ENCODE assay signal across 24 cellular contexts in the genomic region with DNA sequence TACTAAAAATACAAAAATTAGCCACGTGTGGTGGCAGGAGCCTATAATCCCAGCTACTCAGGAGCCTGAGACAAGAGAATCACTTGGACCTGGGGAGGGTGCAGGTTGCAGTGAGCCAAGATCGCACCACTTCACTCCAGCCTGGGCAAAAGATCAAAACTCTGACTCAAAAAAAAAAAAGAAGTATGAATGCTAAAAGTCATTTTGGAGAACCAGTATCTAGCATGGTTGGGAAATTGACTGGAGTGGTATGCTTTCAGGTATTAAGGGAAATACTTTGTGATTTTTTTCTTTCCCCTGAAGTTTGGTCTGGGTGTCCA. TPM values are rescaled to one million over a fixed set of nuclear protein-coding genes. Genes with fewer than 3 reads are reported as not detected.
DNase-seq lines count a peak whose midpoint lies in the region; ATAC-seq and TF ChIP-seq lines count a peak whose summit lies in the region.
"Had no signal": no experiment of that assay in that cellular context is flagged by ENCODE, and none has a peak within 500 bp of the region (broad histone marks: within the 10 kb centered on the region; RNA-seq: fewer than 3 reads in every experiment).

No MANE protein-coding gene starts in this region.

- no peaks in the 10 kb centered on the region for H4K20me1 ChIP-seq in hepatocyte (ENCODE audit: insufficient read depth, poor library complexity, severe bottlenecking)

- peak overlapping the region; percentile 64 for H3K4me2 ChIP-seq in hepatocyte
- H3K4me2 ChIP-seq in neuronal stem cell (ENCODE audit: insufficient read depth, low read length, poor library complexity, severe bottlenecking), result no peak overlapping the region
- H3K4me2 ChIP-seq: BLaER1 had no signal

- H3K9me3 ChIP-seq in hepatocyte (ENCODE audit: low read depth), result no peaks in the 10 kb centered on the region
- H3K9me3 ChIP-seq in thyroid gland, result no peaks in the 10 kb centered on the region
- H3K9me3 ChIP-seq in neuronal stem cell (replicated peaks in 1 of 2; ENCODE audit: control insufficient read depth in 2 of 2, insufficient read depth in 1 of 2, low read depth in 1 of 2, low read length in 2 of 2), result no peaks in the 10 kb centered on the region
- H3K9me3 ChIP-seq: Caco-2, HAP-1 had no signal

- H4K8ac ChIP-seq in neuronal stem cell (ENCODE audit: low read depth, low read length), result no peak overlapping the region

- no peak overlapping the region for H2BK120ac ChIP-seq in neuronal stem cell (ENCODE audit: low read depth, low read length)

- no peak for ATAC-seq in GM21447 (IDR thresholded peaks at IDR 0.05; ENCODE audit: unreplicated experiment)
- no peak for ATAC-seq in activated T-cell treated with anti-CD3 and anti-CD28 coated beads, Interleukin-2, amount 50 U/mL, for 72 hours (replicated peaks in 1 of 2)
- ATAC-seq: GM12878 had no signal

- no peak overlapping the region for H3K27ac Mint-ChIP-seq in activated T-cell treated with anti-CD3 and anti-CD28 coated beads, Interleukin-2, amount 50 U/mL, for 72 hours
- H3K27ac Mint-ChIP-seq: CD4-positive, alpha-beta T cell had no signal

- no peaks in the 10 kb centered on the region for H3K9me3 Mint-ChIP-seq in activated T-cell treated with anti-CD3 and anti-CD28 coated beads, Interleukin-2, amount 50 U/mL, for 72 hours
- H3K9me3 Mint-ChIP-seq: CD4-positive, alpha-beta T cell had no signal

- H2BK12ac ChIP-seq in neuronal stem cell (ENCODE audit: low read length), result no peak overlapping the region

- TF ChIP-seq POLR2A in thyroid gland (IDR thresholded peaks at IDR 0.05), result no peak

- no peak overlapping the region for H2BK5ac ChIP-seq in neuronal stem cell (ENCODE audit: low read length)

- H3K79me1 ChIP-seq in neuronal stem cell (ENCODE audit: low read depth, low read length), result no peaks in the 10 kb centered on the region

- no peak overlapping the region for H2BK15ac ChIP-seq in neuronal stem cell (ENCODE audit: low read length)

- H3K23ac ChIP-seq in neuronal stem cell (ENCODE audit: low read depth, low read length, poor library complexity), result no peak overlapping the region

- H3K18ac ChIP-seq in neuronal stem cell (ENCODE audit: low read length), result no peak overlapping the region

- H4K91ac ChIP-seq in neuronal stem cell (ENCODE audit: low read depth, low read length, poor library complexity), result no peak overlapping the region

- no peak overlapping the region for H3K4me3 Mint-ChIP-seq in activated T-cell treated with anti-CD3 and anti-CD28 coated beads, Interleukin-2, amount 50 U/mL, for 72 hours
- H3K4me3 Mint-ChIP-seq: CD4-positive, alpha-beta T cell had no signal

- peaks cover 2 to 11% of the 10 kb centered on the region in 2 donors for H3K36me3 Mint-ChIP-seq in activated T-cell treated with anti-CD3 and anti-CD28 coated beads, Interleukin-2, amount 50 U/mL, for 72 hours (ENCODE audit: insufficient read depth in 2 of 2)

- DNase-seq in fibroblast of the aortic adventitia (ENCODE audit: low read depth) (peak; percentile 49), hepatocyte (ENCODE audit: low spot score) (no peak), thyroid gland (peak; percentile 39 to 47), neuronal stem cell (ENCODE audit: low spot score) (no peak)
- no peak for DNase-seq in activated T-cell treated with anti-CD3 and anti-CD28 coated beads, Interleukin-2, amount 50 U/mL, for 72 hours
- DNase-seq: ACHN; CD4-positive, alpha-beta T cell; DND-41; Kasumi-1; MM.1S; NCI-H1048; NCI-H1436; NCI-H187 treated with DMSO at 0.1 percent for 48 hours; NCI-H2107; NCI-H446 treated with DMSO at 0.1 percent for 48 hours; NCI-H526 treated with DMSO at 0.1 percent for 48 hours; OCI-M1; SHP77 had no signal

- TF ChIP-seq CTCF in VCaP (conservative IDR thresholded peaks at IDR 0.05) (no peak), fibroblast of the aortic adventitia (IDR thresholded peaks at IDR 0.05; ENCODE audit: insufficient read depth, low read length) (no peak), hepatocyte (IDR thresholded peaks at IDR 0.05; ENCODE audit: poor library complexity) (no peak), thyroid gland (IDR thresholded peaks at IDR 0.05) (no peak)

- no peak overlapping the region for H2AFZ ChIP-seq in hepatocyte
- H2AFZ ChIP-seq in neuronal stem cell (ENCODE audit: low read length), result no peak overlapping the region

- H3K9ac ChIP-seq in neuronal stem cell (ENCODE audit: low read depth, low read length, poor library complexity), result no peak overlapping the region
- H3K9ac ChIP-seq: BLaER1 had no signal

- 61% methylated on average over 2 of the region's 2 CpGs for WGBS in hepatocyte (ENCODE audit: low lambda C conversion rate, missing lambda C conversion rate)
- 19 to 29% methylated on average over 2 of the region's 2 CpGs for WGBS in thyroid gland, 2 donors
- no CpG with 5 or more reads among the region's 2 CpGs for WGBS in neuronal stem cell (ENCODE audit: extremely low coverage in 2 of 2, insufficient read length in 2 of 2, insufficient replicate concordance in 1 of 2), 2 donors

- H3K4me1 Mint-ChIP-seq in activated T-cell treated with anti-CD3 and anti-CD28 coated beads, Interleukin-2, amount 50 U/mL, for 72 hours (ENCODE audit: low read depth), result no peaks in the 10 kb centered on the region

- H3K14ac ChIP-seq in neuronal stem cell (ENCODE audit: low read length), result no peak overlapping the region

- H2AK5ac ChIP-seq in neuronal stem cell (ENCODE audit: low read depth, low read length), result no peak overlapping the region

- H3K79me2 ChIP-seq in hepatocyte, result peaks cover 11% of the 10 kb centered on the region

- H3K4me1 ChIP-seq in hepatocyte (ENCODE audit: insufficient read depth), result peaks cover 13% of the 10 kb centered on the region
- no peaks in the 10 kb centered on the region for H3K4me1 ChIP-seq in thyroid gland
- H3K4me1 ChIP-seq in neuronal stem cell (ENCODE audit: control insufficient read depth in 2 of 2, insufficient read depth in 1 of 2, low read depth in 1 of 2, low read length in 2 of 2), result no peaks in the 10 kb centered on the region
- H3K4me1 ChIP-seq: BLaER1, Caco-2 had no signal

- no peaks in the 10 kb centered on the region for H3K9me2 ChIP-seq in hepatocyte (replicated peaks; ENCODE audit: insufficient read depth)

- intact Hi-C loops in thyroid gland (cut with DNase I), result no loop called here

- no peaks in the 10 kb centered on the region for H3K27me3 Mint-ChIP-seq in activated T-cell treated with anti-CD3 and anti-CD28 coated beads, Interleukin-2, amount 50 U/mL, for 72 hours (ENCODE audit: low read depth)
- H3K27me3 Mint-ChIP-seq: CD4-positive, alpha-beta T cell had no signal

- no peak overlapping the region for H3K4me3 ChIP-seq in fibroblast of the aortic adventitia (ENCODE audit: low read depth, low read length)
- H3K4me3 ChIP-seq in hepatocyte, result no peak overlapping the region
- no peak overlapping the region for H3K4me3 ChIP-seq in thyroid gland (replicated peaks in 1 of 3)
- H3K4me3 ChIP-seq in neuronal stem cell (ENCODE audit: low read length in 2 of 2), result no peak overlapping the region
- H3K4me3 ChIP-seq: BLaER1, GM12878, HAP-1 had no signal

- H3K27me3 ChIP-seq in hepatocyte (no peaks in the 10 kb centered on the region), thyroid gland (no peaks in the 10 kb centered on the region), neuronal stem cell (ENCODE audit: control insufficient read depth in 3 of 3, insufficient read depth in 3 of 3, low read depth in 1 of 3, low read length in 3 of 3) (no peaks in the 10 kb centered on the region)
- H3K27me3 ChIP-seq: BLaER1 had no signal

- H3K36me3 ChIP-seq in hepatocyte (replicated peaks; ENCODE audit: insufficient read depth, low read depth) (no peaks in the 10 kb centered on the region), thyroid gland (no peaks in the 10 kb centered on the region), neuronal stem cell (replicated peaks in 1 of 2; ENCODE audit: control insufficient read depth in 2 of 2, insufficient read depth in 2 of 2, low read length in 2 of 2) (peaks cover 4 to 67% of the 10 kb centered on the region in 2 donors)

- H3K27ac ChIP-seq in VCaP (peak overlapping the region; percentile 1; the same call in 1 of the 2 replicates), hepatocyte (peak overlapping the region; percentile 74), thyroid gland (peak overlapping the region in 1 of 3 donors; percentile 2), neuronal stem cell (replicated peaks; ENCODE audit: low read length) (no peak overlapping the region)
- H3K27ac ChIP-seq: BLaER1 had no signal

- no peak overlapping the region for H3K4ac ChIP-seq in neuronal stem cell (ENCODE audit: low read length)

RNA-seq across cellular contexts. Expression of a gene that starts 30.1 kb away (rescaled TPM):
- 44.1 and 117 TPM in 2 replicates for total RNA-seq in fibroblast of the aortic adventitia (ENCODE audit: low replicate concordance)
- total RNA-seq in hepatocyte, result 107 and 110 TPM in 2 replicates
- polyA plus RNA-seq in hepatocyte, result 126 and 130 TPM in 2 replicates
- 100 to 1,000 TPM in 1 of 4 donors, 10 to 100 TPM in 3; 62.2 to 133 (median 77.9) TPM for total RNA-seq in thyroid gland
- 46.7 TPM for polyA plus RNA-seq in neuronal stem cell (2013, experiment 1 of 2)
- polyA plus RNA-seq in neuronal stem cell (2013, experiment 2 of 2), result 47.4 TPM
- total RNA-seq in activated T-cell treated with anti-CD3 and anti-CD28 coated beads, Interleukin-2, amount 50 U/mL, for 72 hours, result 10 to 100 TPM; 83.5 to 86.2 TPM

RNA-seq across cellular contexts. Expression of a gene that starts 33.3 kb away (rescaled TPM):
- 20.6 and 45.6 TPM in 2 replicates for total RNA-seq in fibroblast of the aortic adventitia (ENCODE audit: low replicate concordance)
- total RNA-seq in hepatocyte, result 33.6 and 37.2 TPM in 2 replicates
- 7.0 and 9.8 TPM in 2 replicates for polyA plus RNA-seq in hepatocyte
- 100 to 1,000 TPM in 1 of 4 donors, 10 to 100 TPM in 3; 31.1 to 112 (median 53.7) TPM for total RNA-seq in thyroid gland
- polyA plus RNA-seq in neuronal stem cell (2013, experiment 1 of 2), result 24.3 TPM
- polyA plus RNA-seq in neuronal stem cell (2013, experiment 2 of 2), result 26.3 TPM
- 10 to 100 TPM; 66.6 to 78.7 TPM for total RNA-seq in activated T-cell treated with anti-CD3 and anti-CD28 coated beads, Interleukin-2, amount 50 U/mL, for 72 hours

Comparison
In these comparisons a context has a peak if more than half of its experiments do, and no peak if none do; other contexts are left out.
1. DNase-seq: peak in fibroblast of the aortic adventitia (single experiment) and thyroid gland (2 of 2); none in hepatocyte (single experiment), neuronal stem cell (single experiment) and activated T-cell treated with anti-CD3 and anti-CD28 coated beads, Interleukin-2, amount 50 U/mL, for 72 hours (0 of 2).